In the genomic region with DNA sequence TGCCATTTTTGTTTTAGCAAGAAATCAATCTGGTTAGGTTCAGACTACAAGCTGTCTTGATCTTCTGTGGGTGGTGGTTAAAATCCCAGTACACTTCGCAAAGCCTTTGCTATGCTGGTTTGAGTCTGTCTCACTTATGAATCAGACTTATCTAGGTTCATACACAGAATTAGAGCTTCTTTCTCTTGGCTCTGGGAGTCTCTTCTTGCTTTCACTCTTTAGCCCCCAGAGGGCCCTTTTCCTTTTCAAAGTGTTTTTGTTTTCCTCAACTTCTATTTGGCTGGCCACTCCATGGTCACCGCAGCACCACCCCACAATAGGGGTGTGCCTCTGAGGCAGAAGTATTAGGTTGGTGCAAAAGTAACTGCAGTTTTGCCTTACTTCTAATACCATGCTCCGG, we compare ENCODE assay signal across 18 cellular contexts. TPM values are rescaled to one million over a fixed set of nuclear protein-coding genes. Genes with fewer than 3 reads are reported as not detected.
DNase-seq lines count a peak whose midpoint lies in the region; ATAC-seq and TF ChIP-seq lines count a peak whose summit lies in the region.
"Had no signal": no experiment of that assay in that cellular context is flagged by ENCODE, and none has a peak within 500 bp of the region (broad histone marks: within the 10 kb centered on the region; RNA-seq: fewer than 3 reads in every experiment).

No MANE protein-coding gene starts in this region.

- no peak overlapping the region for H3K27ac Mint-ChIP-seq in GM23338
- H3K27ac Mint-ChIP-seq in activated CD4-positive, alpha-beta memory T cell treated with anti-CD3 and anti-CD28 coated beads, Interleukin-2, amount 10 ng/mL, durations not matched to agents 7 days and 5 days: no peak overlapping the region
- H3K27ac Mint-ChIP-seq: CD14-positive monocyte had no signal

- intact Hi-C loops in gastrocnemius medialis (cut with DNase I; ENCODE audit: low total_unique reads): loop anchor here (5.0 kb wide), 1 partner anchor 92 kb away; a partner anchor contains a TSS

- H3K4me3 Mint-ChIP-seq in GM23338: no peak overlapping the region
- H3K4me3 Mint-ChIP-seq in activated CD4-positive, alpha-beta memory T cell treated with anti-CD3 and anti-CD28 coated beads, Interleukin-2, amount 10 ng/mL, durations not matched to agents 7 days and 5 days: no peak overlapping the region
- H3K4me3 Mint-ChIP-seq: CD14-positive monocyte had no signal

- CTCF ChIA-PET in activated CD4-positive, alpha-beta memory T cell treated with anti-CD3 and anti-CD28 coated beads, Interleukin-2, amount 10 ng/mL, durations not matched to agents 7 days and 5 days (lab: Charles Lee): interaction anchor here (0.8 kb wide), 1 partner anchor 12 kb away, joined by 3 read pairs; no protein-coding TSS in a partner anchor

- H3K4me3 ChIP-seq in GM23338 (no peak overlapping the region), fibroblast of the aortic adventitia (ENCODE audit: low read depth, low read length) (no peak overlapping the region), gastrocnemius medialis (no peak overlapping the region)
- H3K4me3 ChIP-seq: A549, Peyer's patch had no signal

- DNase-seq in GM23338 (ENCODE audit: low spot score): no peak
- DNase-seq in amniotic epithelial cell (ENCODE audit: low read depth): peak; percentile 78
- DNase-seq in fibroblast of the aortic adventitia (ENCODE audit: low read depth): peak; percentile 22
- DNase-seq in gastrocnemius medialis: no peak
- DNase-seq in activated CD4-positive, alpha-beta memory T cell treated with anti-CD3 and anti-CD28 coated beads, Interleukin-2, amount 10 ng/mL, durations not matched to agents 7 days and 5 days: no peak
- DNase-seq in GDM1 (lab: John Stamatoyannopoulos, UW): no peak
- DNase-seq: COR-L47, DMS153, EL, MM.1S, NCI-H1930, NCI-H2171 treated with DMSO at 0.1 percent for 48 hours, NCI-H510A, Peyer's patch, SIG-M5 had no signal

- H3K4me2 ChIP-seq in GM23338: no peak overlapping the region
- H3K4me2 ChIP-seq: A549 had no signal

- peaks cover 14% of the 10 kb centered on the region; the same call in 1 of the 2 replicates for H3K36me3 ChIP-seq in GM23338 (ENCODE audit: insufficient read depth)
- H3K36me3 ChIP-seq in gastrocnemius medialis: peaks cover 0 to 49% of the 10 kb centered on the region in 2 donors

- no peaks in the 10 kb centered on the region for H3K9me3 Mint-ChIP-seq in GM23338
- peaks cover 2% of the 10 kb centered on the region for H3K9me3 Mint-ChIP-seq in activated CD4-positive, alpha-beta memory T cell treated with anti-CD3 and anti-CD28 coated beads, Interleukin-2, amount 10 ng/mL, durations not matched to agents 7 days and 5 days

- H3K36me3 Mint-ChIP-seq in GM23338 (ENCODE audit: low read depth): peaks cover 22% of the 10 kb centered on the region; the same call in 2 of the 3 replicates
- peaks cover 31% of the 10 kb centered on the region for H3K36me3 Mint-ChIP-seq in activated CD4-positive, alpha-beta memory T cell treated with anti-CD3 and anti-CD28 coated beads, Interleukin-2, amount 10 ng/mL, durations not matched to agents 7 days and 5 days (ENCODE audit: low read depth)

- H3K9me3 ChIP-seq in gastrocnemius medialis: no peaks in the 10 kb centered on the region
- H3K9me3 ChIP-seq: Peyer's patch had no signal

- no peaks in the 10 kb centered on the region for H3K4me1 Mint-ChIP-seq in GM23338
- H3K4me1 Mint-ChIP-seq in activated CD4-positive, alpha-beta memory T cell treated with anti-CD3 and anti-CD28 coated beads, Interleukin-2, amount 10 ng/mL, durations not matched to agents 7 days and 5 days: no peaks in the 10 kb centered on the region
- H3K4me1 Mint-ChIP-seq: CD14-positive monocyte had no signal

- H3K9me2 ChIP-seq in GM23338 (ENCODE audit: insufficient read depth): no peaks in the 10 kb centered on the region

- no peaks in the 10 kb centered on the region; the same call in 1 of the 2 replicates for H4K20me1 ChIP-seq in GM23338 (replicated peaks; ENCODE audit: insufficient read depth)

- H3K4me1 ChIP-seq in GM23338 (ENCODE audit: insufficient read depth) (no peaks in the 10 kb centered on the region), gastrocnemius medialis (peaks cover 24 to 28% of the 10 kb centered on the region in 2 donors)
- H3K4me1 ChIP-seq: Peyer's patch had no signal

- POLR2A ChIA-PET in activated CD4-positive, alpha-beta memory T cell treated with anti-CD3 and anti-CD28 coated beads, Interleukin-2, amount 10 ng/mL, durations not matched to agents 7 days and 5 days (lab: Charles Lee): interaction anchor here (0.6 kb wide), 1 partner anchor 61 kb away, joined by 6 read pairs; no protein-coding TSS in a partner anchor

- H3K27me3 ChIP-seq in GM23338 (ENCODE audit: insufficient read depth): no peaks in the 10 kb centered on the region
- no peaks in the 10 kb centered on the region for H3K27me3 ChIP-seq in gastrocnemius medialis
- H3K27me3 ChIP-seq: Peyer's patch had no signal

- no peak overlapping the region for H3K27ac ChIP-seq in GM23338 (ENCODE audit: low read depth)
- peak overlapping the region; percentile 54 to 65 (median 58) for H3K27ac ChIP-seq in gastrocnemius medialis
- H3K27ac ChIP-seq: A549, Peyer's patch had no signal

- TF ChIP-seq POLR2A in gastrocnemius medialis (IDR thresholded peaks at IDR 0.05): no peak

- H3K27me3 Mint-ChIP-seq in GM23338 (ENCODE audit: insufficient read depth, low read depth, poor library complexity): no peaks in the 10 kb centered on the region
- H3K27me3 Mint-ChIP-seq in activated CD4-positive, alpha-beta memory T cell treated with anti-CD3 and anti-CD28 coated beads, Interleukin-2, amount 10 ng/mL, durations not matched to agents 7 days and 5 days: peaks cover 16% of the 10 kb centered on the region

- H3F3A ChIP-seq in GM23338 (replicated peaks; ENCODE audit: low read depth): no peaks in the 10 kb centered on the region

- in situ Hi-C loops in gastrocnemius medialis (cut with MboI; ENCODE audit: low sequenced_read_pairs in 4 of 4): no loop called here

- ATAC-seq in GM23338 (peak; percentile 60), gastrocnemius medialis (no peak), HG02852 (IDR thresholded peaks at IDR 0.05; ENCODE audit: unreplicated experiment) (no peak)
- ATAC-seq: A549 had no signal

- no peak overlapping the region for H2AFZ ChIP-seq in GM23338

- H3K79me2 ChIP-seq in GM23338 (replicated peaks; ENCODE audit: insufficient read depth): no peaks in the 10 kb centered on the region

- TF ChIP-seq CTCF in GM23338 (conservative IDR thresholded peaks at IDR 0.05; ENCODE audit: low read depth in 2 of 2) (no peak), fibroblast of the aortic adventitia (IDR thresholded peaks at IDR 0.05; ENCODE audit: insufficient read depth, low read length) (no peak), gastrocnemius medialis (IDR thresholded peaks at IDR 0.05 in 4 of 5, conservative IDR thresholded peaks at IDR 0.05 in 1 of 5) (no peak)

TF ChIP-seq in GM23338, 12 proteins besides CTCF, POLR2A, EP300 and RAD21 (continues in another document):
- TF ChIP-seq STAT1 (IDR thresholded peaks at IDR 0.05; ENCODE audit: unreplicated experiment): no peak

RNA-seq across cellular contexts. Expression of a gene that starts 21.3 kb away (rescaled TPM):
- total RNA-seq in GM23338 (2014; rRNA removed; shearing (Covaris generic)): 60.4 and 63.7 TPM in 2 replicates
- polyA plus RNA-seq in GM23338 (2016; fragmentation: Nextera tagmentation; extraction: Ambion mirVana): 90.7 and 102 TPM in 2 replicates
- 73.3 and 110 TPM in 2 replicates for total RNA-seq in fibroblast of the aortic adventitia (ENCODE audit: low replicate concordance)
- 100 to 1,000 TPM in 1 of 4 donors, 10 to 100 TPM in 3; 68.1 to 122 (median 94.3) TPM for total RNA-seq in gastrocnemius medialis
- 10 to 100 TPM; 35.5 to 37.2 TPM for total RNA-seq in activated CD4-positive, alpha-beta memory T cell treated with anti-CD3 and anti-CD28 coated beads, Interleukin-2, amount 10 ng/mL, durations not matched to agents 7 days and 5 days

RNA-seq across cellular contexts. Expression of a gene that starts 35.2 kb away (rescaled TPM):
- total RNA-seq in GM23338 (2014; rRNA removed; shearing (Covaris generic)): not detected in 2 replicates
- polyA plus RNA-seq in GM23338 (2016; fragmentation: Nextera tagmentation; extraction: Ambion mirVana): not detected in 2 replicates
- not detected in 2 replicates for total RNA-seq in fibroblast of the aortic adventitia (ENCODE audit: low replicate concordance)
- not detected for total RNA-seq in gastrocnemius medialis
- not detected for total RNA-seq in activated CD4-positive, alpha-beta memory T cell treated with anti-CD3 and anti-CD28 coated beads, Interleukin-2, amount 10 ng/mL, durations not matched to agents 7 days and 5 days
- total RNA-seq: Peyer's patch had no signal
- polyA plus RNA-seq: A549, CD14-positive monocyte had no signal

Comparison
In these comparisons a context has a peak if more than half of its experiments do, and no peak if none do; other contexts are left out.
1. DNase-seq: peak in amniotic epithelial cell (single experiment) and fibroblast of the aortic adventitia (single experiment); none in GM23338 (single experiment), gastrocnemius medialis (0 of 2), activated CD4-positive, alpha-beta memory T cell treated with anti-CD3 and anti-CD28 coated beads, Interleukin-2, amount 10 ng/mL, durations not matched to agents 7 days and 5 days (single experiment) and GDM1 (single experiment).